15 cellular contexts compared by ENCODE assay signal in genomic region chr4:6322067-6322760, GRCh38. TPM values are rescaled to one million over a fixed set of nuclear protein-coding genes. Genes with fewer than 3 reads are reported as not detected.
DNase-seq lines count a peak whose midpoint lies in the region; ATAC-seq and TF ChIP-seq lines count a peak whose summit lies in the region.
"Had no signal": no experiment of that assay in that cellular context is flagged by ENCODE, and none has a peak within 500 bp of the region (broad histone marks: within the 10 kb centered on the region; RNA-seq: fewer than 3 reads in every experiment).

No MANE protein-coding gene starts in this region.

- intact Hi-C loops in CD8-positive, alpha-beta T cell (cut with DNase I, micrococcal nuclease) = no loop called here

- DNase-seq in MM.1S = no peak
- no peak for DNase-seq in kidney tubule cell (ENCODE audit: low spot score)
- DNase-seq in CD8-positive, alpha-beta T cell = no peak
- no peak for DNase-seq in AML-193 (lab: John Stamatoyannopoulos, UW)
- DNase-seq: C1 segment of cervical spinal cord; Caco-2; CD4-positive, alpha-beta memory T cell; DMS153; DND-41; GM23248; H7; HCEC 1CT had no signal

- peaks cover 0 to 69% (median 0%) of the 10 kb centered on the region in 11 experiments; a peak in 6 of 22 replicates for H4K20me1 ChIP-seq in BLaER1 treated with 17β-estradiol and CSF1 and Interleukin-3, amounts not matched to agents 10 nM and 100 nM
- no peaks in the 10 kb centered on the region for H4K20me1 ChIP-seq in MM.1S (ENCODE audit: insufficient read depth, low read length)

- TF ChIP-seq CTCF in MM.1S (IDR thresholded peaks at IDR 0.05; ENCODE audit: low read length) (no peak), VCaP (conservative IDR thresholded peaks at IDR 0.05) (no peak)
- no peak for TF ChIP-seq CTCF in CD8-positive, alpha-beta T cell (IDR thresholded peaks at IDR 0.05)

- H3K4me1 ChIP-seq in BLaER1 treated with 17β-estradiol and CSF1 and Interleukin-3, amounts not matched to agents 10 nM and 100 nM = peaks cover 43 to 90% (median 79%) of the 10 kb centered on the region in 10 experiments
- H3K4me1 ChIP-seq in MM.1S (ENCODE audit: low read length) = peaks cover 14% of the 10 kb centered on the region
- no peaks in the 10 kb centered on the region for H3K4me1 ChIP-seq in CD8-positive, alpha-beta T cell (ENCODE audit: insufficient read depth, low read length)
- H3K4me1 ChIP-seq: Caco-2 had no signal

- ATAC-seq in CD8-positive, alpha-beta T cell = no peak

- no peaks in the 10 kb centered on the region for H3K9me2 ChIP-seq in MM.1S (replicated peaks; ENCODE audit: insufficient read depth, low read length)

- H3K4me1 Mint-ChIP-seq in CD8-positive, alpha-beta T cell (ENCODE audit: low read depth) = peaks cover 1% of the 10 kb centered on the region
- H3K4me1 Mint-ChIP-seq: B cell had no signal

- peaks cover 2% of the 10 kb centered on the region for H3K9me3 Mint-ChIP-seq in CD8-positive, alpha-beta T cell

- H3K4me2 ChIP-seq in BLaER1 treated with 17β-estradiol and CSF1 and Interleukin-3, amounts not matched to agents 10 nM and 100 nM = peak overlapping the region; percentile 22 to 95 (median 93)
- peak overlapping the region; percentile 19 for H3K4me2 ChIP-seq in MM.1S (ENCODE audit: low read depth, low read length)

- H3K9me3 ChIP-seq in BLaER1 treated with 17β-estradiol and CSF1 and Interleukin-3, amounts not matched to agents 10 nM and 100 nM (replicated peaks in 1 of 11) = peaks cover 10 to 36% (median 13%) of the 10 kb centered on the region in 11 experiments; a peak in 21 of 22 replicates
- H3K9me3 ChIP-seq in MM.1S (replicated peaks; ENCODE audit: insufficient read depth, low read length) = no peaks in the 10 kb centered on the region
- H3K9me3 ChIP-seq in CD8-positive, alpha-beta T cell (ENCODE audit: low read length) = no peaks in the 10 kb centered on the region
- H3K9me3 ChIP-seq: Caco-2 had no signal

- peak overlapping the region in 4 of 11 experiments; percentile 21 to 77 (median 63); a peak in 7 of 22 replicates for H3K27ac ChIP-seq in BLaER1 treated with 17β-estradiol and CSF1 and Interleukin-3, amounts not matched to agents 10 nM and 100 nM
- H3K27ac ChIP-seq in MM.1S (ENCODE audit: low read length) (no peak overlapping the region), VCaP (peak overlapping the region; percentile 52)
- no peak overlapping the region for H3K27ac ChIP-seq in CD8-positive, alpha-beta T cell (ENCODE audit: low read depth, low read length)
- H3K27ac ChIP-seq: GM23248 had no signal

- H3K79me2 ChIP-seq in MM.1S (ENCODE audit: low read length) = no peaks in the 10 kb centered on the region

- no peaks in the 10 kb centered on the region for H3K36me3 ChIP-seq in BLaER1 treated with 17β-estradiol and CSF1 and Interleukin-3, amounts not matched to agents 10 nM and 100 nM
- H3K36me3 ChIP-seq in MM.1S (replicated peaks; ENCODE audit: insufficient read depth, low read length) = no peaks in the 10 kb centered on the region
- no peaks in the 10 kb centered on the region for H3K36me3 ChIP-seq in CD8-positive, alpha-beta T cell (ENCODE audit: insufficient read depth, low read length)

- H3F3A ChIP-seq in MM.1S (ENCODE audit: insufficient read depth, low read length) = no peaks in the 10 kb centered on the region

- POLR2A ChIA-PET in CD8-positive, alpha-beta T cell (lab: Charles Lee) = no interaction called here

- peak overlapping the region in 6 of 10 experiments; percentile 1 to 48 (median 40); a peak in 9 of 20 replicates for H3K4me3 ChIP-seq in BLaER1 treated with 17β-estradiol and CSF1 and Interleukin-3, amounts not matched to agents 10 nM and 100 nM
- H3K4me3 ChIP-seq in MM.1S (ENCODE audit: low read length) = no peak overlapping the region
- H3K4me3 ChIP-seq in CD8-positive, alpha-beta T cell (ENCODE audit: low read depth, low read length) = no peak overlapping the region
- H3K4me3 ChIP-seq: GM23248 had no signal

- H3K4me3 Mint-ChIP-seq in CD8-positive, alpha-beta T cell = no peak overlapping the region
- H3K4me3 Mint-ChIP-seq: B cell; CD4-positive, alpha-beta memory T cell had no signal

- CTCF ChIA-PET in CD8-positive, alpha-beta T cell (lab: Charles Lee) = interaction anchor here (1.9 to 12.1 kb wide), 2 partner anchors 10 to 72 kb away, joined by 4 to 336 read pairs; no protein-coding TSS in a partner anchor

- no peaks in the 10 kb centered on the region for H3K36me3 Mint-ChIP-seq in CD8-positive, alpha-beta T cell
- H3K36me3 Mint-ChIP-seq: CD4-positive, alpha-beta memory T cell had no signal

- H2AFZ ChIP-seq in MM.1S (ENCODE audit: low read length) = no peak overlapping the region
- H2AFZ ChIP-seq: GM23248 had no signal

- H3K9ac ChIP-seq in BLaER1 treated with 17β-estradiol and CSF1 and Interleukin-3, amounts not matched to agents 10 nM and 100 nM = peak overlapping the region in 4 of 11 experiments; percentile 10 to 72 (median 51); a peak in 4 of 22 replicates
- no peak overlapping the region for H3K9ac ChIP-seq in MM.1S (ENCODE audit: low read length)
- H3K9ac ChIP-seq: GM23248 had no signal

- peaks cover 40% of the 10 kb centered on the region for H3K27me3 Mint-ChIP-seq in CD8-positive, alpha-beta T cell (ENCODE audit: low read depth)

- H3K27me3 ChIP-seq in BLaER1 treated with 17β-estradiol and CSF1 and Interleukin-3, amounts not matched to agents 10 nM and 100 nM = peaks cover 0 to 93% (median 23%) of the 10 kb centered on the region in 11 experiments; a peak in 18 of 22 replicates
- peaks cover 71% of the 10 kb centered on the region for H3K27me3 ChIP-seq in MM.1S (replicated peaks; ENCODE audit: insufficient read depth, low read length)
- no peaks in the 10 kb centered on the region for H3K27me3 ChIP-seq in CD8-positive, alpha-beta T cell (ENCODE audit: insufficient read depth, low read length)

- H3K27ac Mint-ChIP-seq in CD8-positive, alpha-beta T cell = no peak overlapping the region
- H3K27ac Mint-ChIP-seq: B cell; CD4-positive, alpha-beta memory T cell had no signal

RNA-seq across cellular contexts. Expression of gene WFS1, which starts 52.6 kb away (rescaled TPM):
- 1 to 10 TPM; 1.2 to 1.8 TPM for total RNA-seq in CD8-positive, alpha-beta T cell

Comparison
In these comparisons a context has a peak if more than half of its experiments do, and no peak if none do; other contexts are left out.
1. H3K4me3 ChIP-seq: peak in BLaER1 treated with 17β-estradiol and CSF1 and Interleukin-3, amounts not matched to agents 10 nM and 100 nM (6 of 10); none in MM.1S (single experiment) and CD8-positive, alpha-beta T cell (single experiment).